8 cellular contexts compared by ENCODE assay signal in genomic region chr15:41230345-41230649, GRCh38. TPM values are rescaled to one million over a fixed set of nuclear protein-coding genes. Genes with fewer than 3 reads are reported as not detected.
DNase-seq lines count a peak whose midpoint lies in the region; ATAC-seq and TF ChIP-seq lines count a peak whose summit lies in the region.

No MANE protein-coding gene starts in this region.

- intact Hi-C loops in Right ventricle myocardium inferior (cut with DNase I) (loop anchor here (2.0 kb wide), 1 partner anchor 103 kb away; the partner anchor contains the start of genes NUSAP1 and OIP5), breast epithelium (cut with DNase I; ENCODE audit: low total_unique reads) (no loop called here), vagina (cut with DNase I) (no loop called here)

- no peak for DNase-seq in right atrium auricular region (ENCODE audit: low spot score)
- no peak for DNase-seq in Right ventricle myocardium inferior (ENCODE audit: missing footprints)
- no peak for DNase-seq in breast epithelium (ENCODE audit: low spot score in 2 of 2)
- DNase-seq in vagina (ENCODE audit: extremely low spot score in 2 of 2) = no peak
- DNase-seq in DMS79 (lab: John Stamatoyannopoulos, UW) = no peak

- TF ChIP-seq POLR2A in breast epithelium (IDR thresholded peaks at IDR 0.05) = no peak
- no peak for TF ChIP-seq POLR2A in vagina (IDR thresholded peaks at IDR 0.05)

- no peak for ATAC-seq in Right ventricle myocardium inferior
- no peak for ATAC-seq in HG03159 (IDR thresholded peaks at IDR 0.05; ENCODE audit: unreplicated experiment)
- ATAC-seq in HG03469 (IDR thresholded peaks at IDR 0.05; ENCODE audit: unreplicated experiment) = no peak

- TF ChIP-seq CTCF in right atrium auricular region (IDR thresholded peaks at IDR 0.05) (no peak), breast epithelium (IDR thresholded peaks at IDR 0.05) (no peak), vagina (IDR thresholded peaks at IDR 0.05) (no peak)

- no peaks in the 10 kb centered on the region for H3K36me3 ChIP-seq in right atrium auricular region
- no peaks in the 10 kb centered on the region for H3K36me3 ChIP-seq in breast epithelium
- H3K36me3 ChIP-seq in mucosa of stomach (ENCODE audit: control insufficient read depth, insufficient read depth, low read length) = no peaks in the 10 kb centered on the region
- no peaks in the 10 kb centered on the region for H3K36me3 ChIP-seq in vagina

- H3K27me3 ChIP-seq in right atrium auricular region = no peaks in the 10 kb centered on the region
- H3K27me3 ChIP-seq in breast epithelium = no peaks in the 10 kb centered on the region
- H3K27me3 ChIP-seq in mucosa of stomach (ENCODE audit: control insufficient read depth, insufficient read depth, low read length) = no peaks in the 10 kb centered on the region
- H3K27me3 ChIP-seq in vagina = no peaks in the 10 kb centered on the region

- H3K4me3 ChIP-seq in right atrium auricular region (peak overlapping the region; percentile 81 to 94), breast epithelium (peak overlapping the region; percentile 67 to 96 (median 73)), mucosa of stomach (ENCODE audit: low read length) (peak overlapping the region; percentile 60), vagina (peak overlapping the region; percentile 86 to 94)

- H3K4me1 ChIP-seq in right atrium auricular region (peaks cover 0 to 30% of the 10 kb centered on the region in 2 donors), breast epithelium (no peaks in the 10 kb centered on the region), mucosa of stomach (ENCODE audit: control insufficient read depth, insufficient read depth, low read length) (peaks cover 18% of the 10 kb centered on the region), vagina (peaks cover 23% of the 10 kb centered on the region)

- no peak overlapping the region for H3K9ac ChIP-seq in mucosa of stomach (ENCODE audit: low read length)

- H3K27ac ChIP-seq in right atrium auricular region (peak overlapping the region; percentile 93 to 94), breast epithelium (peak overlapping the region; percentile 95 to 96), vagina (peak overlapping the region; percentile 86)

- no peaks in the 10 kb centered on the region for H3K9me3 ChIP-seq in right atrium auricular region
- H3K9me3 ChIP-seq in breast epithelium = no peaks in the 10 kb centered on the region
- no peaks in the 10 kb centered on the region for H3K9me3 ChIP-seq in mucosa of stomach (ENCODE audit: control insufficient read depth, low read length)
- no peaks in the 10 kb centered on the region for H3K9me3 ChIP-seq in vagina

RNA-seq across cellular contexts. Expression of gene EXD1, which starts 0.3 kb away (rescaled TPM):
- total RNA-seq in right atrium auricular region (not detected), Right ventricle myocardium inferior (not detected), breast epithelium (not detected), vagina (not detected)

RNA-seq across cellular contexts. Expression of gene CHP1, which starts 0.8 kb away (rescaled TPM):
- total RNA-seq in right atrium auricular region = 100 to 1,000 TPM; 165 to 247 TPM
- 123 TPM for total RNA-seq in Right ventricle myocardium inferior
- total RNA-seq in breast epithelium = 100 to 1,000 TPM; 107 to 290 (median 120) TPM
- total RNA-seq in vagina = 119 TPM
